Comparison of ENCODE assay signal across 11 cellular contexts in the genomic region with DNA sequence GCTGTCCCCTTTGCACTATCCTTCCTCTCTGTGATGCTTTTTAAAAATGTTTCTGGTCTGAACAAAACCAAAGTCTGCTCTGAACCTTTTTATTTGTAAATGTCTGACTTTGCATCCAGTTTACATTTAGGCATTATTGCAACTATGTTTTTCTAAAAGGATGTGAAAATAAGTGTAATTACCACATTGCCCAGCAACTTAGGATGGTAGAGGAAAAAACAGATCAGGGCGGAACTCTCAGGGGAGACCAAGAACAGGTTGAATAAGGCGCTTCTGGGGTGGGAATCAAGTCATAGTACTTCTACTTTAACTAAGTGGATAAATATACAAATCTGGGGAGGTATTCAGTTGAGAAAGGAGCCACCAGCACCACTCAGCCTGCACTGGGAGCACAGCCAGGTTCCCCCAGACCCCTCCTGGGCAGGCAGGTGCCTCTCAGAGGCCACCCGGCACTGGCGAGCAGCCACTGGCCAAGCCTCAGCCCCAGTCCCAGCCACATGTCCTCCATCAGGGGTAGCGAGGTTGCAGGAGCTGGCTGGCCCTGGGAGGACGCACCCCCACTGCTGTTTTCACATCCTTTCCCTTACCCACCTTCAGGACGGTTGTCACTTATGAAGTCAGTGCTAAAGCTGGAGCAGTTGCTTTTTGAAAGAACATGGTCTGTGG. TPM values are rescaled to one million over a fixed set of nuclear protein-coding genes. Genes with fewer than 3 reads are reported as not detected.
DNase-seq lines count a peak whose midpoint lies in the region; ATAC-seq and TF ChIP-seq lines count a peak whose summit lies in the region.
"Had no signal": no experiment of that assay in that cellular context is flagged by ENCODE, and none has a peak within 500 bp of the region (broad histone marks: within the 10 kb centered on the region; RNA-seq: fewer than 3 reads in every experiment).

No MANE protein-coding gene starts in this region.

- no peaks in the 10 kb centered on the region for H3K9me3 Mint-ChIP-seq in T-helper 2 cell treated with Interferon-gamma antibody and Interleukin-4, amounts not matched to agents 5 μg/mL and 100 μg/mL, for 36 hours
- no peaks in the 10 kb centered on the region for H3K9me3 Mint-ChIP-seq in osteocyte (ENCODE audit: unreplicated experiment)
- H3K9me3 Mint-ChIP-seq: nephron had no signal

- peaks cover 4% of the 10 kb centered on the region; the same call in 1 of the 2 replicates for H3K4me1 ChIP-seq in HEK293 (ENCODE audit: control insufficient read depth, insufficient read depth, low read length)

- POLR2A ChIA-PET in HEK293 (lab: Yijun Ruan, JAX) = no interaction called here

- H3K4me1 Mint-ChIP-seq in T-helper 2 cell treated with Interferon-gamma antibody and Interleukin-4, amounts not matched to agents 5 μg/mL and 100 μg/mL, for 36 hours (ENCODE audit: low read depth) = peaks cover 49% of the 10 kb centered on the region
- H3K4me1 Mint-ChIP-seq in osteocyte (ENCODE audit: unreplicated experiment) = peaks cover 17% of the 10 kb centered on the region

- no peaks in the 10 kb centered on the region for H3K36me3 ChIP-seq in HEK293 (ENCODE audit: control insufficient read depth in 2 of 2, insufficient read depth in 1 of 2, low read length in 2 of 2)

- no peak for ATAC-seq in GM18858 (IDR thresholded peaks at IDR 0.05; ENCODE audit: unreplicated experiment)

- peak; percentile 65 for DNase-seq in SIG-M5 treated with dmso at 0.1 percent for 504 hours (lab: John Stamatoyannopoulos, UW; ENCODE audit: unreplicated experiment)
- no peak for DNase-seq in SIG-M5 (lab: John Stamatoyannopoulos, UW)
- no peak for DNase-seq in T-helper 2 cell treated with Interferon-gamma antibody and Interleukin-4, amounts not matched to agents 5 μg/mL and 100 μg/mL, for 36 hours (ENCODE audit: low spot score)
- peak; percentile 77 for DNase-seq in osteocyte (ENCODE audit: extremely low spot score, unreplicated experiment)
- no peak for DNase-seq in NCI-H1105 treated with DMSO at 0.1 percent for 48 hours (lab: John Stamatoyannopoulos, UW)
- DNase-seq in NCI-H2081 (lab: John Stamatoyannopoulos, UW) = no peak

- peak overlapping the region; percentile 3 for H3K4me3 Mint-ChIP-seq in T-helper 2 cell treated with Interferon-gamma antibody and Interleukin-4, amounts not matched to agents 5 μg/mL and 100 μg/mL, for 36 hours
- H3K4me3 Mint-ChIP-seq in osteocyte (ENCODE audit: unreplicated experiment) = no peak overlapping the region
- H3K4me3 Mint-ChIP-seq: nephron had no signal

- peak overlapping the region; percentile 13 for H3K27ac Mint-ChIP-seq in T-helper 2 cell treated with Interferon-gamma antibody and Interleukin-4, amounts not matched to agents 5 μg/mL and 100 μg/mL, for 36 hours
- H3K27ac Mint-ChIP-seq in osteocyte (ENCODE audit: unreplicated experiment) = no peak overlapping the region
- H3K27ac Mint-ChIP-seq: nephron had no signal

- TF ChIP-seq CTCF in HEK293 (tag by site-specific recombination; IDR thresholded peaks at IDR 0.05) (no peak), osteocyte (IDR thresholded peaks at IDR 0.05) (no peak)

- no peak overlapping the region for H3K4me3 ChIP-seq in HEK293 (ENCODE audit: low read depth, low read length)

- no peaks in the 10 kb centered on the region for H3K9me3 ChIP-seq in HEK293 (ENCODE audit: control insufficient read depth, insufficient read depth, low read depth, low read length)

- H3K27me3 Mint-ChIP-seq in T-helper 2 cell treated with Interferon-gamma antibody and Interleukin-4, amounts not matched to agents 5 μg/mL and 100 μg/mL, for 36 hours (ENCODE audit: low read depth) = no peaks in the 10 kb centered on the region
- peaks cover 4% of the 10 kb centered on the region for H3K27me3 Mint-ChIP-seq in osteocyte (ENCODE audit: unreplicated experiment)

- no peaks in the 10 kb centered on the region for H3K36me3 Mint-ChIP-seq in T-helper 2 cell treated with Interferon-gamma antibody and Interleukin-4, amounts not matched to agents 5 μg/mL and 100 μg/mL, for 36 hours (ENCODE audit: low read depth)
- H3K36me3 Mint-ChIP-seq in osteocyte (ENCODE audit: unreplicated experiment) = no peaks in the 10 kb centered on the region

- no peak overlapping the region for H3K27ac ChIP-seq in HEK293 (ENCODE audit: extremely low read depth, low read depth, low read length)
- H3K27ac ChIP-seq: VCaP had no signal

- CTCF ChIA-PET in HEK293 (lab: Yijun Ruan, JAX) = no interaction called here

TF ChIP-seq in HEK293, 187 proteins besides CTCF, POLR2A, EP300 and RAD21:
- TF ChIP-seq ZNF112 (tag by site-specific recombination; IDR thresholded peaks at IDR 0.05) (no peak), GLIS1 (tag by site-specific recombination; IDR thresholded peaks at IDR 0.05) (peak; percentile 56), YY2 (tag by site-specific recombination; IDR thresholded peaks at IDR 0.05) (no peak)
TF ChIP-seq in HEK293: peak in this region for 1.

RNA-seq across cellular contexts. Expression of a gene that starts 11.4 kb away (rescaled TPM):
- total RNA-seq in osteocyte = 36.6 and 38.7 TPM in 2 replicates

RNA-seq across cellular contexts. Expression of a gene that starts 50.0 kb away (rescaled TPM):
- 0.43 and 1.1 TPM in 2 replicates for total RNA-seq in osteocyte
- total RNA-seq: MCF 10A had no signal

Comparison
In these comparisons a context has a peak if more than half of its experiments do, and no peak if none do; other contexts are left out.
1. DNase-seq: peak in SIG-M5 treated with dmso at 0.1 percent for 504 hours (single experiment) and osteocyte (single experiment); none in SIG-M5 (single experiment), T-helper 2 cell treated with Interferon-gamma antibody and Interleukin-4, amounts not matched to agents 5 μg/mL and 100 μg/mL, for 36 hours (single experiment), NCI-H1105 treated with DMSO at 0.1 percent for 48 hours (single experiment) and NCI-H2081 (0 of 2).